In genomic region chr7:72975656-72976286, GRCh38 we compare ENCODE assay signal across 14 cellular contexts. TPM values are rescaled to one million over a fixed set of nuclear protein-coding genes. Genes with fewer than 3 reads are reported as not detected.
DNase-seq lines count a peak whose midpoint lies in the region; ATAC-seq, FAIRE-seq and TF ChIP-seq lines count a peak whose summit lies in the region.
"Not testable (repeated sequence)": the region's sequence is repeated elsewhere in the genome, so short reads cannot be mapped to it uniquely, and the experiment has no call there.
"Had no signal": no experiment of that assay in that cellular context is flagged by ENCODE, and none has a peak within 500 bp of the region (broad histone marks: within the 10 kb centered on the region; RNA-seq: fewer than 3 reads in every experiment).

No MANE protein-coding gene starts in this region.

- BruUV-seq in HepG2 (replicated peaks; lab: Mats Ljungman, UMichigan) = not testable (repeated sequence)

- peak; percentile 8 for DNase-seq in BE2C
- peak; percentile 60 for DNase-seq in RWPE2 (ENCODE audit: low spot score)
- DNase-seq in chondrocyte (ENCODE audit: low spot score) = peak; percentile 82
- not testable (repeated sequence) for DNase-seq in Right ventricle myocardium superior; HepG2 (ENCODE audit: low spot score)
- DNase-seq in natural killer cell treated with Interleukin-12 subunit alpha and Interleukin-12 subunit beta and Interleukin-15 and Interleukin-18, amount 100 ng/mL, for 72 hours (ENCODE audit: low spot score) = peak; percentile 39
- DNase-seq in sciatic nerve (ENCODE audit: low spot score) = peak; percentile 58
- DNase-seq in transverse colon = peak; percentile 7

- not testable (repeated sequence) for H2AFZ ChIP-seq in HepG2 (ENCODE audit: low read length)

- H3K4me2 ChIP-seq in HepG2 (ENCODE audit: low read depth, low read length) = not testable (repeated sequence)

- not testable (repeated sequence) for H3K4me3 Mint-ChIP-seq in chondrocyte (ENCODE audit: unreplicated experiment); natural killer cell treated with Interleukin-12 subunit alpha and Interleukin-12 subunit beta and Interleukin-15 and Interleukin-18, amount 100 ng/mL, for 72 hours

- not testable (repeated sequence) for H3K4me1 Mint-ChIP-seq in chondrocyte (ENCODE audit: low read depth); natural killer cell treated with Interleukin-12 subunit alpha and Interleukin-12 subunit beta and Interleukin-15 and Interleukin-18, amount 100 ng/mL, for 72 hours (ENCODE audit: low read depth in 2 of 2)

- 95% methylated on average over 14 of the region's 55 CpGs for WGBS in HepG2 (ENCODE audit: low lambda C conversion rate)
- 97% methylated on average over 11 of the region's 55 CpGs; no CpG with 5 or more reads in 1 of the 2 donors for WGBS in transverse colon (ENCODE audit: low coverage in 1 of 2), 2 donors

- H3K27me3 Mint-ChIP-seq in chondrocyte (ENCODE audit: low read depth); natural killer cell treated with Interleukin-12 subunit alpha and Interleukin-12 subunit beta and Interleukin-15 and Interleukin-18, amount 100 ng/mL, for 72 hours: not testable (repeated sequence)

- CTCF ChIA-PET in HepG2 (lab: Yijun Ruan, JAX; ENCODE audit: low intra/inter-chr PET ratio, low total read pairs) = not testable (repeated sequence)

- H3K4me1 ChIP-seq in BE2C; RWPE2 (ENCODE audit: insufficient read depth, poor library complexity, severe bottlenecking); HepG2 (ENCODE audit: insufficient read depth, low read length); transverse colon: not testable (repeated sequence)

- not testable (repeated sequence) for H3K4me3 ChIP-seq in BE2C (ENCODE audit: low read depth, low read length); RWPE2 (ENCODE audit: severe bottlenecking); HepG2 (replicated peaks in 1 of 3; ENCODE audit: insufficient read depth in 1 of 3, low read depth in 2 of 3, low read length in 3 of 3); transverse colon

- not testable (repeated sequence) for TF ChIP-seq POLR2A in HepG2 (IDR thresholded peaks at IDR 0.05; ENCODE audit: insufficient read depth in 1 of 2, low read depth in 2 of 2, low read length in 2 of 2); transverse colon (IDR thresholded peaks at IDR 0.05)

- TF ChIP-seq RAD21 in HepG2 (CRISPR knock-in tag; IDR thresholded peaks at IDR 0.05) = not testable (repeated sequence)

- not testable (repeated sequence) for H4K20me1 ChIP-seq in HepG2 (ENCODE audit: insufficient read depth, low read length)

- not testable (repeated sequence) for H3K79me2 ChIP-seq in HepG2 (ENCODE audit: insufficient read depth, low read length)

- not testable (repeated sequence) for H3K9ac ChIP-seq in HepG2 (ENCODE audit: insufficient read depth, low read depth, low read length)

- not testable (repeated sequence) for H3K36me3 ChIP-seq in BE2C; RWPE2 (ENCODE audit: low read depth); HepG2 (replicated peaks in 1 of 2; ENCODE audit: control insufficient read depth in 1 of 2, insufficient read depth in 2 of 2, low read length in 2 of 2); transverse colon

- H3K27ac ChIP-seq in RWPE2 (ENCODE audit: poor library complexity, severe bottlenecking); HepG2 (ENCODE audit: extremely low read length, insufficient read depth, low read length); transverse colon: not testable (repeated sequence)

- POLR2A ChIA-PET in HepG2 (lab: Yijun Ruan, JAX) = not testable (repeated sequence)

- not testable (repeated sequence) for TF ChIP-seq EP300 in HepG2 (IDR thresholded peaks at IDR 0.05; ENCODE audit: low read depth in 2 of 2, low read length in 2 of 2); HepG2 (CRISPR knock-in tag; IDR thresholded peaks at IDR 0.05; ENCODE audit: borderline replicate concordance); transverse colon (IDR thresholded peaks at IDR 0.05; ENCODE audit: low read depth)

- not testable (repeated sequence) for TF ChIP-seq CTCF in BE2C (IDR thresholded peaks at IDR 0.05; ENCODE audit: low read depth, low read length); RWPE2 (IDR thresholded peaks at IDR 0.05; ENCODE audit: poor library complexity, severe bottlenecking); chondrocyte (IDR thresholded peaks at IDR 0.05); HepG2 (CRISPR knock-in tag; IDR thresholded peaks at IDR 0.05); transverse colon (IDR thresholded peaks at IDR 0.05)

- intact Hi-C loops in Right ventricle myocardium superior (cut with DNase I); HepG2 (cut with micrococcal nuclease; ENCODE audit: unreplicated experiment); sciatic nerve (cut with DNase I); transverse colon (cut with DNase I; ENCODE audit: low total_unique reads): not testable (repeated sequence)

- H3K27me3 ChIP-seq in BE2C; RWPE2 (ENCODE audit: insufficient read depth, poor library complexity, severe bottlenecking); HepG2 (ENCODE audit: control insufficient read depth in 1 of 2, insufficient read depth in 2 of 2, low read length in 2 of 2); transverse colon: not testable (repeated sequence)

- not testable (repeated sequence) for H3K9me3 ChIP-seq in BE2C; RWPE2 (ENCODE audit: severe bottlenecking); HepG2 (ENCODE audit: low read length); transverse colon

- not testable (repeated sequence) for H3K27ac Mint-ChIP-seq in chondrocyte (ENCODE audit: unreplicated experiment); natural killer cell treated with Interleukin-12 subunit alpha and Interleukin-12 subunit beta and Interleukin-15 and Interleukin-18, amount 100 ng/mL, for 72 hours

- ATAC-seq in RWPE2 (ENCODE audit: low read depth) = not testable (repeated sequence)
- peak; percentile 6 for ATAC-seq in Right ventricle myocardium superior (ENCODE audit: poor library complexity)
- ATAC-seq in HepG2 = peak; percentile 4; the same call in 2 of the 3 replicates
- ATAC-seq in natural killer cell treated with Interleukin-12 subunit alpha and Interleukin-12 subunit beta and Interleukin-15 and Interleukin-18, amount 100 ng/mL, for 72 hours = peak; percentile 5 to 41
- peak; percentile 21 for ATAC-seq in sciatic nerve

- in situ Hi-C loops in HepG2 (cut with HindIII; ENCODE audit: extremely low pct_ligation_motif_present, low pct_unique_long_range_greater_than_20kb); transverse colon (cut with MboI; ENCODE audit: low pct_ligation_motif_present in 1 of 4, low pct_unique_long_range_greater_than_20kb in 1 of 4, low sequenced_read_pairs in 3 of 4): not testable (repeated sequence)

- H3K9me3 Mint-ChIP-seq in chondrocyte (ENCODE audit: low read depth); natural killer cell treated with Interleukin-12 subunit alpha and Interleukin-12 subunit beta and Interleukin-15 and Interleukin-18, amount 100 ng/mL, for 72 hours: not testable (repeated sequence)

- not testable (repeated sequence) for H3K36me3 Mint-ChIP-seq in chondrocyte (ENCODE audit: low read depth); natural killer cell treated with Interleukin-12 subunit alpha and Interleukin-12 subunit beta and Interleukin-15 and Interleukin-18, amount 100 ng/mL, for 72 hours

- FAIRE-seq in HepG2 (lab: Jason Lieb, UNC) = not testable (repeated sequence)

RNA-seq across cellular contexts. Expression of gene TRIM74, which starts 6.5 kb away (rescaled TPM):
- polyA plus RNA-seq in BE2C (2012; ENCODE audit: insufficient read depth, insufficient read length, low read depth) = 0.93 TPM
- total RNA-seq in chondrocyte = 0.49 to 0.75 TPM (median 0.60 TPM) in 3 replicates
- 0.78 TPM for total RNA-seq in Right ventricle myocardium superior
- 0.88 and 1.4 TPM in 2 replicates for total RNA-seq in HepG2 (2016; rRNA removed; fragmentation: Illumina TruSeq; extraction: Trizol)
- total RNA-seq in HepG2 (2016; cell fraction: cytosol; rRNA removed; fragmentation: Illumina TruSeq; extraction: Trizol; ENCODE audit: low read depth) = 0.71 TPM in 1 of 2 replicates, not detected in the other
- total RNA-seq in HepG2 (2016; cell fraction: insoluble cytoplasmic fraction; rRNA removed; fragmentation: Illumina TruSeq; extraction: Trizol) = 0.94 and 2.2 TPM in 2 replicates
- 0.37 and 0.72 TPM in 2 replicates for total RNA-seq in HepG2 (2016; cell fraction: membrane; rRNA removed; fragmentation: Illumina TruSeq; extraction: Trizol)
- 1.4 and 1.5 TPM in 2 replicates for total RNA-seq in HepG2 (2016; cell fraction: nucleus; rRNA removed; fragmentation: Illumina TruSeq; extraction: Trizol)
- polyA plus RNA-seq in HepG2 (2011; rRNA removed) = 0.51 and 0.61 TPM in 2 replicates
- 0.18 and 0.48 TPM in 2 replicates for polyA plus RNA-seq in HepG2 (2011; cell fraction: cytosol; rRNA removed)
- polyA plus RNA-seq in HepG2 (2011; cell fraction: nucleus; rRNA removed) = 8.5 and 14.9 TPM in 2 replicates
- 0.90 and 1.1 TPM in 2 replicates for polyA plus RNA-seq in HepG2 (2012)
- 0.32 TPM in 1 of 2 replicates, not detected in the other for polyA plus RNA-seq in HepG2 (2016; cell fraction: cytosol; fragmentation: Illumina TruSeq; extraction: Trizol; ENCODE audit: low read depth)
- polyA plus RNA-seq in HepG2 (2016; cell fraction: insoluble cytoplasmic fraction; fragmentation: Illumina TruSeq; extraction: Trizol; ENCODE audit: low read depth) = 1.3 and 2.3 TPM in 2 replicates
- polyA plus RNA-seq in HepG2 (2016; cell fraction: membrane; fragmentation: Illumina TruSeq; extraction: Trizol; ENCODE audit: low read depth) = 0.42 and 1.2 TPM in 2 replicates
- 2.9 and 3.1 TPM in 2 replicates for polyA plus RNA-seq in HepG2 (2016; cell fraction: nucleus; fragmentation: Illumina TruSeq; extraction: Trizol; ENCODE audit: insufficient read depth, low read depth)
- 0.14 and 1.6 TPM in 2 replicates for polyA minus RNA-seq in HepG2 (2011; rRNA and poly(A)+ RNA removed; ENCODE audit: low replicate concordance)
- polyA minus RNA-seq in HepG2 (2011; cell fraction: cytosol; rRNA and poly(A)+ RNA removed) = not detected in 2 replicates
- 0.77 TPM in 1 of 2 replicates, not detected in the other for polyA minus RNA-seq in HepG2 (2011; cell fraction: nucleus; rRNA and poly(A)+ RNA removed)
- under 1 TPM in 1 of 2 donors, not detected in 1; 0.78 TPM for total RNA-seq in natural killer cell treated with Interleukin-12 subunit alpha and Interleukin-12 subunit beta and Interleukin-15 and Interleukin-18, amount 100 ng/mL, for 72 hours
- 2.0 TPM for total RNA-seq in sciatic nerve
- under 1 TPM in 1 of 4 donors, not detected in 3; 0.82 TPM for total RNA-seq in transverse colon
- total RNA-seq: Daoy, G401, H7, PC-3, RPMI7951 had no signal

RNA-seq across cellular contexts. Expression of gene POM121, which starts 50.9 kb away (rescaled TPM):
- polyA plus RNA-seq in BE2C (2012; ENCODE audit: insufficient read depth, insufficient read length, low read depth) = 66.9 TPM
- total RNA-seq in chondrocyte = 30.7 to 36.1 TPM (median 34.0 TPM) in 3 replicates
- total RNA-seq in Right ventricle myocardium superior = 14.4 TPM
- total RNA-seq in HepG2 (2016; rRNA removed; fragmentation: Illumina TruSeq; extraction: Trizol) = 8.4 and 12.7 TPM in 2 replicates
- 7.3 and 8.9 TPM in 2 replicates for total RNA-seq in HepG2 (2016; cell fraction: cytosol; rRNA removed; fragmentation: Illumina TruSeq; extraction: Trizol; ENCODE audit: low read depth)
- 8.1 and 12.1 TPM in 2 replicates for total RNA-seq in HepG2 (2016; cell fraction: insoluble cytoplasmic fraction; rRNA removed; fragmentation: Illumina TruSeq; extraction: Trizol)
- total RNA-seq in HepG2 (2016; cell fraction: membrane; rRNA removed; fragmentation: Illumina TruSeq; extraction: Trizol) = 9.6 and 11.2 TPM in 2 replicates
- total RNA-seq in HepG2 (2016; cell fraction: nucleus; rRNA removed; fragmentation: Illumina TruSeq; extraction: Trizol) = 15.4 and 17.1 TPM in 2 replicates
- 9.2 and 10.3 TPM in 2 replicates for polyA plus RNA-seq in HepG2 (2011; rRNA removed)
- polyA plus RNA-seq in HepG2 (2011; cell fraction: cytosol; rRNA removed) = 6.9 and 7.8 TPM in 2 replicates
- 26.7 and 30.4 TPM in 2 replicates for polyA plus RNA-seq in HepG2 (2011; cell fraction: nucleus; rRNA removed)
- polyA plus RNA-seq in HepG2 (2012) = 24.9 and 31.2 TPM in 2 replicates
- 2.0 and 2.4 TPM in 2 replicates for polyA plus RNA-seq in HepG2 (2016; cell fraction: cytosol; fragmentation: Illumina TruSeq; extraction: Trizol; ENCODE audit: low read depth)
- 28.5 and 38.3 TPM in 2 replicates for polyA plus RNA-seq in HepG2 (2016; cell fraction: insoluble cytoplasmic fraction; fragmentation: Illumina TruSeq; extraction: Trizol; ENCODE audit: low read depth)
- polyA plus RNA-seq in HepG2 (2016; cell fraction: membrane; fragmentation: Illumina TruSeq; extraction: Trizol; ENCODE audit: low read depth) = 10.4 and 10.5 TPM in 2 replicates
- 58.9 and 64.1 TPM in 2 replicates for polyA plus RNA-seq in HepG2 (2016; cell fraction: nucleus; fragmentation: Illumina TruSeq; extraction: Trizol; ENCODE audit: insufficient read depth, low read depth)
- 14.3 and 15.0 TPM in 2 replicates for polyA minus RNA-seq in HepG2 (2011; rRNA and poly(A)+ RNA removed; ENCODE audit: low replicate concordance)
- 13.8 and 14.0 TPM in 2 replicates for polyA minus RNA-seq in HepG2 (2011; cell fraction: cytosol; rRNA and poly(A)+ RNA removed)
- 13.9 and 14.9 TPM in 2 replicates for polyA minus RNA-seq in HepG2 (2011; cell fraction: nucleus; rRNA and poly(A)+ RNA removed)
- 100 to 1,000 TPM in 1 of 2 donors, 10 to 100 TPM in 1; 67.4 to 114 TPM for total RNA-seq in natural killer cell treated with Interleukin-12 subunit alpha and Interleukin-12 subunit beta and Interleukin-15 and Interleukin-18, amount 100 ng/mL, for 72 hours
- total RNA-seq in sciatic nerve = 32.5 TPM
- total RNA-seq in transverse colon = 10 to 100 TPM; 17.1 to 49.0 (median 23.6) TPM

RNA-seq across cellular contexts. Expression of gene SPDYE8, which starts 53.8 kb away (rescaled TPM):
- polyA plus RNA-seq in BE2C (2012; ENCODE audit: insufficient read depth, insufficient read length, low read depth) = not detected
- total RNA-seq in chondrocyte = not detected in 3 replicates
- total RNA-seq in Right ventricle myocardium superior = not detected
- total RNA-seq in HepG2 (2016; rRNA removed; fragmentation: Illumina TruSeq; extraction: Trizol) = not detected in 2 replicates
- not detected in 2 replicates for total RNA-seq in HepG2 (2016; cell fraction: cytosol; rRNA removed; fragmentation: Illumina TruSeq; extraction: Trizol; ENCODE audit: low read depth)
- not detected in 2 replicates for total RNA-seq in HepG2 (2016; cell fraction: insoluble cytoplasmic fraction; rRNA removed; fragmentation: Illumina TruSeq; extraction: Trizol)
- total RNA-seq in HepG2 (2016; cell fraction: membrane; rRNA removed; fragmentation: Illumina TruSeq; extraction: Trizol) = not detected in 2 replicates
- total RNA-seq in HepG2 (2016; cell fraction: nucleus; rRNA removed; fragmentation: Illumina TruSeq; extraction: Trizol) = not detected in 2 replicates
- not detected in 2 replicates for polyA plus RNA-seq in HepG2 (2011; rRNA removed)
- polyA plus RNA-seq in HepG2 (2011; cell fraction: cytosol; rRNA removed) = not detected in 2 replicates
- not detected in 2 replicates for polyA plus RNA-seq in HepG2 (2011; cell fraction: nucleus; rRNA removed)
- polyA plus RNA-seq in HepG2 (2012) = 0.09 TPM in 1 of 2 replicates, not detected in the other
- not detected in 2 replicates for polyA plus RNA-seq in HepG2 (2016; cell fraction: cytosol; fragmentation: Illumina TruSeq; extraction: Trizol; ENCODE audit: low read depth)
- polyA plus RNA-seq in HepG2 (2016; cell fraction: insoluble cytoplasmic fraction; fragmentation: Illumina TruSeq; extraction: Trizol; ENCODE audit: low read depth) = not detected in 2 replicates
- not detected in 2 replicates for polyA plus RNA-seq in HepG2 (2016; cell fraction: membrane; fragmentation: Illumina TruSeq; extraction: Trizol; ENCODE audit: low read depth)
- polyA plus RNA-seq in HepG2 (2016; cell fraction: nucleus; fragmentation: Illumina TruSeq; extraction: Trizol; ENCODE audit: insufficient read depth, low read depth) = not detected in 2 replicates
- not detected in 2 replicates for polyA minus RNA-seq in HepG2 (2011; rRNA and poly(A)+ RNA removed; ENCODE audit: low replicate concordance)
- polyA minus RNA-seq in HepG2 (2011; cell fraction: cytosol; rRNA and poly(A)+ RNA removed) = not detected in 2 replicates
- polyA minus RNA-seq in HepG2 (2011; cell fraction: nucleus; rRNA and poly(A)+ RNA removed) = not detected in 2 replicates
- total RNA-seq in natural killer cell treated with Interleukin-12 subunit alpha and Interleukin-12 subunit beta and Interleukin-15 and Interleukin-18, amount 100 ng/mL, for 72 hours = not detected
- not detected for total RNA-seq in sciatic nerve
- total RNA-seq in transverse colon = not detected
- total RNA-seq: CD4-positive, alpha-beta memory T cell; Daoy; G401; H7; PC-3; RPMI7951 had no signal
